15 cellular contexts compared by ENCODE assay signal in genomic region chr11:45894555-45895247, GRCh38. TPM values are rescaled to one million over a fixed set of nuclear protein-coding genes. Genes with fewer than 3 reads are reported as not detected.
DNase-seq lines count a peak whose midpoint lies in the region; ATAC-seq and TF ChIP-seq lines count a peak whose summit lies in the region.
"Had no signal": no experiment of that assay in that cellular context is flagged by ENCODE, and none has a peak within 500 bp of the region (broad histone marks: within the 10 kb centered on the region; RNA-seq: fewer than 3 reads in every experiment).

No MANE protein-coding gene starts in this region.

- peaks cover 2% of the 10 kb centered on the region for H4K20me1 ChIP-seq in osteoblast (ENCODE audit: insufficient read depth, low read length)

- no peak for TF ChIP-seq CTCF in HEK293 (tag by site-specific recombination; IDR thresholded peaks at IDR 0.05)
- TF ChIP-seq CTCF in brain (conservative IDR thresholded peaks at IDR 0.05): no peak
- TF ChIP-seq CTCF in osteoblast (IDR thresholded peaks at IDR 0.05; ENCODE audit: extremely low read depth, low read depth, low read length): no peak

- no peaks in the 10 kb centered on the region for H3K36me3 Mint-ChIP-seq in brain
- no peaks in the 10 kb centered on the region for H3K36me3 Mint-ChIP-seq in T-cell

- in situ Hi-C loops in G401 (cut with HindIII; ENCODE audit: low sequenced_read_pairs): no loop called here

- H3K4me1 Mint-ChIP-seq in brain (peaks cover 63% of the 10 kb centered on the region), T-cell (peaks cover 2 to 16% (median 5%) of the 10 kb centered on the region in 3 donors)

- H2AFZ ChIP-seq in osteoblast (ENCODE audit: low read length): no peak overlapping the region

- H3K27ac Mint-ChIP-seq in brain (peak overlapping the region; percentile 16 to 91 (median 66)), T-cell (no peak overlapping the region)
- H3K27ac Mint-ChIP-seq: CD4-positive, alpha-beta T cell had no signal

- H3K4me3 ChIP-seq in HEK293 (ENCODE audit: low read depth, low read length): no peak overlapping the region
- H3K4me3 ChIP-seq in osteoblast (ENCODE audit: insufficient read depth, low read length): no peak overlapping the region

- H3K27ac ChIP-seq in HEK293 (ENCODE audit: extremely low read depth, low read depth, low read length): no peak overlapping the region
- no peak overlapping the region for H3K27ac ChIP-seq in osteoblast (ENCODE audit: low read depth, low read length)
- H3K27ac ChIP-seq: KMS-11 had no signal

- POLR2A ChIA-PET in HEK293 (lab: Yijun Ruan, JAX) (no interaction called here), T-cell (lab: Charles Lee) (no interaction called here)

- H3K4me2 ChIP-seq in osteoblast (ENCODE audit: insufficient read depth, low read length): no peak overlapping the region
- H3K4me2 ChIP-seq: KMS-11 had no signal

- H3K27me3 ChIP-seq in osteoblast (ENCODE audit: insufficient read depth, low read length): peaks cover 29% of the 10 kb centered on the region
- H3K27me3 ChIP-seq: BE2C had no signal

- H3K9me3 ChIP-seq in HEK293 (ENCODE audit: control insufficient read depth, insufficient read depth, low read depth, low read length): no peaks in the 10 kb centered on the region
- H3K9me3 ChIP-seq in osteoblast (ENCODE audit: low read depth, low read length): no peaks in the 10 kb centered on the region
- H3K9me3 ChIP-seq: BE2C had no signal

- no peak for ATAC-seq in T-cell (replicated peaks in 1 of 4)

- no peaks in the 10 kb centered on the region for H3K36me3 ChIP-seq in HEK293 (ENCODE audit: control insufficient read depth in 2 of 2, insufficient read depth in 1 of 2, low read length in 2 of 2)
- no peaks in the 10 kb centered on the region for H3K36me3 ChIP-seq in osteoblast (ENCODE audit: insufficient read depth, low read length)
- H3K36me3 ChIP-seq: BE2C had no signal

- CTCF ChIA-PET in HEK293 (lab: Yijun Ruan, JAX) (interaction anchor here (0.8 to 2.8 kb wide), 3 partner anchors 21 to 111 kb away, joined by 3 to 18 read pairs (median 3); no protein-coding TSS in a partner anchor), T-cell (lab: Charles Lee) (no interaction called here)

- peaks cover 4% of the 10 kb centered on the region; the same call in 1 of the 2 replicates for H3K4me1 ChIP-seq in HEK293 (ENCODE audit: control insufficient read depth, insufficient read depth, low read length)
- H3K4me1 ChIP-seq in osteoblast (ENCODE audit: insufficient read depth, low read length): peaks cover 3% of the 10 kb centered on the region

- no peaks in the 10 kb centered on the region for H3K27me3 Mint-ChIP-seq in brain
- peaks cover 36 to 46% of the 10 kb centered on the region in 2 donors for H3K27me3 Mint-ChIP-seq in T-cell

- no peaks in the 10 kb centered on the region for H3K79me2 ChIP-seq in osteoblast (ENCODE audit: insufficient read depth, low read length)

- peak overlapping the region in 4 of 5 experiments; percentile 6 to 57 (median 24) for H3K4me3 Mint-ChIP-seq in brain
- no peak overlapping the region for H3K4me3 Mint-ChIP-seq in T-cell
- H3K4me3 Mint-ChIP-seq: CD4-positive, alpha-beta T cell had no signal

- DNase-seq in G401 (ENCODE audit: low spot score) (peak; percentile 58), osteoblast (ENCODE audit: insufficient read length, low spot score, missing footprints) (peak; percentile 73), kidney glomerular epithelial cell (lab: John Stamatoyannopoulos, UW) (no peak), foreskin melanocyte (no peak), T-cell (no peak)
- DNase-seq: BE2C; CD4-positive, alpha-beta T cell; DMS79; NCI-H1436; NCI-H2081; NCI-H2227 treated with DMSO at 0.1 percent for 48 hours had no signal

- H3K9me3 Mint-ChIP-seq in brain (no peaks in the 10 kb centered on the region), T-cell (no peaks in the 10 kb centered on the region)
- H3K9me3 Mint-ChIP-seq: CD4-positive, alpha-beta T cell had no signal

TF ChIP-seq in HEK293, 187 proteins besides CTCF, POLR2A, EP300 and RAD21:
- TF ChIP-seq KLF10 (tag by site-specific recombination; IDR thresholded peaks at IDR 0.05): no peak
- no peak for TF ChIP-seq ZNF239 (tag by site-specific recombination; IDR thresholded peaks at IDR 0.05)
- TF ChIP-seq ZFHX2 (tag by site-specific recombination; conservative IDR thresholded peaks at IDR 0.05): peak; percentile 53
- no peak for TF ChIP-seq ZSCAN23 (tag by site-specific recombination; IDR thresholded peaks at IDR 0.05)
- TF ChIP-seq SP2 (tag by site-specific recombination; IDR thresholded peaks at IDR 0.05): peak; percentile 34; the same call in 1 of the 2 replicates
- peak; percentile 54 for TF ChIP-seq SP3 (tag by site-specific recombination; IDR thresholded peaks at IDR 0.05)

RNA-seq across cellular contexts. Expression of gene MAPK8IP1, which starts 9.2 kb away (rescaled TPM):
- 32.5 and 38.5 TPM in 2 replicates for total RNA-seq in G401 (2014; rRNA removed; shearing (Covaris generic))
- 180 TPM for polyA plus RNA-seq in brain (ENCODE audit: insufficient read depth, low read depth, low replicate concordance)
- 8.0 and 9.7 TPM in 2 replicates for total RNA-seq in osteoblast
- total RNA-seq in T-cell: 1 to 10 TPM in 4 of 5 donors, under 1 TPM in 1; 0.90 to 9.9 (median 1.8) TPM

RNA-seq across cellular contexts. Expression of gene FREY1, which starts 12.4 kb away (rescaled TPM):
- total RNA-seq in G401 (2014; rRNA removed; shearing (Covaris generic)): 0.24 TPM in 1 of 2 replicates, not detected in the other
- 0.49 TPM for polyA plus RNA-seq in brain (ENCODE audit: insufficient read depth, low read depth, low replicate concordance)
- total RNA-seq in osteoblast: 0.88 and 1.8 TPM in 2 replicates
- 1 to 10 TPM; 2.5 to 6.8 (median 4.6) TPM for total RNA-seq in T-cell
- polyA plus RNA-seq: AG04450 had no signal

RNA-seq across cellular contexts. Expression of gene PEX16, which starts 23.0 kb away (rescaled TPM):
- 32.5 and 38.8 TPM in 2 replicates for total RNA-seq in G401 (2014; rRNA removed; shearing (Covaris generic))
- 37.4 TPM for polyA plus RNA-seq in brain (ENCODE audit: insufficient read depth, low read depth, low replicate concordance)
- total RNA-seq in osteoblast: 27.4 and 28.6 TPM in 2 replicates
- 10 to 100 TPM; 49.4 to 87.5 (median 65.2) TPM for total RNA-seq in T-cell

RNA-seq across cellular contexts. Expression of gene LARGE2, which starts 27.8 kb away (rescaled TPM):
- total RNA-seq in G401 (2014; rRNA removed; shearing (Covaris generic)): not detected in 2 replicates
- 1.2 TPM for polyA plus RNA-seq in brain (ENCODE audit: insufficient read depth, low read depth, low replicate concordance)
- total RNA-seq in osteoblast (not detected in 2 replicates), T-cell (1 to 10 TPM; 2.5 to 9.6 (median 5.1) TPM)
- polyA plus RNA-seq: AG04450 had no signal

RNA-seq across cellular contexts. Expression of gene CRY2, which starts 47.4 kb away (rescaled TPM):
- total RNA-seq in G401 (2014; rRNA removed; shearing (Covaris generic)): 12.6 and 13.1 TPM in 2 replicates
- 18.2 TPM for polyA plus RNA-seq in brain (ENCODE audit: insufficient read depth, low read depth, low replicate concordance)
- total RNA-seq in osteoblast: 21.0 and 21.8 TPM in 2 replicates
- total RNA-seq in T-cell: 100 to 1,000 TPM in 2 of 5 donors, 10 to 100 TPM in 3; 54.0 to 198 (median 63.5) TPM

Comparison
In these comparisons a context has a peak if more than half of its experiments do, and no peak if none do; other contexts are left out.
1. DNase-seq: peak in G401 (single experiment) and osteoblast (single experiment); none in kidney glomerular epithelial cell (single experiment), foreskin melanocyte (single experiment) and T-cell (0 of 34).
2. H3K27ac Mint-ChIP-seq: peak in brain (5 of 5); none in T-cell (0 of 2).
3. H3K4me3 Mint-ChIP-seq: peak in brain (4 of 5); none in T-cell (0 of 3).